In the genomic region with DNA sequence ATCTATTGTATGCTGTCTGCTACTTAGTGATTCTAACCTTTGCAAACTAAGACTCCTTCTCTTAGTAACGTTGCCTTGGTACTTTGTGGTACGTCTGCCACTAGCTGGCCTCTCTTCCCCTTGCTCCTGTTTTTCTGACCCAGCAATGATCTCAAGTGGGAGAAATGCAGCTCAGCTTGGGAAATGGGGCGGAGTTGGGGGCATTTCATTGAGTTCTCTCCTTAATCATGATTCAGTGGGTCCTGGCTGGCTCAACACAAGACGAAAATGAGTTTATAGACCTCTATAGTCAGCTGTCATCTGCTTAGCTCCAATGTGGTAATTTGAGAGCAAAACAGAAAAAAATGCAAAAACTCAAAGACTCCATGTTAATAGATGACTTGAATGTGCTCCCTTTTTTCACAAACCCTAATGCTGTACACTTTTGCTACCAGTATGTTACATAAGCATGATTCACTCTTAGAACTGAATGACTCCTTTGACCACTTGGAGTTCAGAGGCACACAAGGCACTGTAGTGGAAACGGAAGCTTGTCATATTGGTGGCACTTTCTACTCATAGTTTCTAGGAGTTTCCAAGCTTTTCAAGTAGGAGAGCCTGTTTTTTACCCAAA, we compare ENCODE assay signal across 14 cellular contexts. TPM values are rescaled to one million over a fixed set of nuclear protein-coding genes. Genes with fewer than 3 reads are reported as not detected.
A peak's percentile ranks its signal among the peaks of the same experiment; 100 is the strongest.
DNase-seq lines count a peak whose midpoint lies in the region; ATAC-seq and TF ChIP-seq lines count a peak whose summit lies in the region.
"Had no signal": no experiment of that assay in that cellular context is flagged by ENCODE, and none has a peak within 500 bp of the region (broad histone marks: within the 10 kb centered on the region; RNA-seq: fewer than 3 reads in every experiment).

No MANE protein-coding gene starts in this region.

- H3K36me3 ChIP-seq in kidney epithelial cell (ENCODE audit: control insufficient read depth, insufficient read depth, low read length) (no peaks in the 10 kb centered on the region), skeletal muscle tissue (ENCODE audit: control insufficient read depth in 3 of 3, insufficient read depth in 3 of 3, low read length in 3 of 3) (no peaks in the 10 kb centered on the region)
- H3K36me3 ChIP-seq: breast epithelium had no signal

- no peak for TF ChIP-seq POLR2A in GM18505 (IDR thresholded peaks at IDR 0.05; ENCODE audit: borderline replicate concordance, extremely low read depth, insufficient read depth, insufficient read length)

- no peak for TF ChIP-seq CTCF in kidney epithelial cell (IDR thresholded peaks at IDR 0.05; ENCODE audit: insufficient read depth, low read length, poor library complexity, severe bottlenecking)

- H3K27ac ChIP-seq in skeletal muscle tissue (ENCODE audit: low read depth, low read length), result peak overlapping the region; percentile 61
- H3K27ac ChIP-seq: breast epithelium, KMS-11 had no signal

- ATAC-seq in SK-N-SH treated with all-trans-retinoic acid at 6 μM for 48 hours, result peak; percentile 43; the same call in 2 of the 3 replicates
- no peak for ATAC-seq in GM18870 (IDR thresholded peaks at IDR 0.05; ENCODE audit: unreplicated experiment)
- ATAC-seq in GM18505 (IDR thresholded peaks at IDR 0.05; ENCODE audit: unreplicated experiment), result no peak
- ATAC-seq: stimulated activated memory B cell treated with anti-CD40 and anti-IgM and Interleukin-4, amounts not matched to agents 10 μg/mL and 1 μg/mL and 100 μg/mL, for 72 hours had no signal

- H3K9me3 ChIP-seq in skeletal muscle tissue (ENCODE audit: control insufficient read depth in 3 of 3, low read length in 3 of 3), result no peaks in the 10 kb centered on the region
- H3K9me3 ChIP-seq: breast epithelium, Caco-2 had no signal

- H3K27me3 ChIP-seq in kidney epithelial cell (ENCODE audit: control insufficient read depth, insufficient read depth, low read length), result no peaks in the 10 kb centered on the region
- no peaks in the 10 kb centered on the region for H3K27me3 ChIP-seq in skeletal muscle tissue (ENCODE audit: control insufficient read depth in 3 of 3, insufficient read depth in 3 of 3, low read length in 3 of 3)
- H3K27me3 ChIP-seq: breast epithelium had no signal

- H3K4me3 ChIP-seq in kidney epithelial cell (ENCODE audit: low read depth, low read length) (no peak overlapping the region), skeletal muscle tissue (ENCODE audit: low read length in 3 of 3) (no peak overlapping the region)
- H3K4me3 ChIP-seq: breast epithelium had no signal

- H3K4me1 ChIP-seq in skeletal muscle tissue (ENCODE audit: control insufficient read depth in 3 of 3, insufficient read depth in 3 of 3, low read length in 3 of 3), result peaks cover 6 to 24% (median 9%) of the 10 kb centered on the region in 3 donors
- H3K4me1 ChIP-seq: breast epithelium, Caco-2 had no signal

- peak; percentile 13 for DNase-seq in HPDE6-E6E7 (ENCODE audit: extremely low spot score)
- peak; percentile 64 for DNase-seq in kidney epithelial cell (ENCODE audit: low read depth)
- no peak for DNase-seq in amniotic stem cell (lab: John Stamatoyannopoulos, UW)
- DNase-seq: activated T-cell treated with anti-CD3 and anti-CD28 coated beads, Interleukin-2, amount 50 U/mL, for 72 hours; Caco-2; nephron progenitor cell; RPMI8226 had no signal

- H3K9ac ChIP-seq in skeletal muscle tissue (ENCODE audit: low read depth in 1 of 3, low read length in 3 of 3), result no peak overlapping the region
- H3K9ac ChIP-seq: KMS-11 had no signal

TF ChIP-seq in SK-N-SH treated with all-trans-retinoic acid at 6 μM for 48 hours, 23 proteins besides CTCF, POLR2A, EP300 and RAD21:
- TF ChIP-seq BACH2 (CRISPR knock-in tag; IDR thresholded peaks at IDR 0.05; ENCODE audit: borderline replicate concordance) (no peak), GLIS3 (CRISPR knock-in tag; IDR thresholded peaks at IDR 0.05) (no peak), ZNF70 (CRISPR knock-in tag; IDR thresholded peaks at IDR 0.05) (no peak), ZFP3 (CRISPR knock-in tag; IDR thresholded peaks at IDR 0.05) (no peak), TOX (CRISPR knock-in tag; IDR thresholded peaks at IDR 0.05; ENCODE audit: borderline replicate concordance) (no peak), OSR1 (CRISPR knock-in tag; IDR thresholded peaks at IDR 0.05) (no peak)
- TF ChIP-seq, protein P1, sequence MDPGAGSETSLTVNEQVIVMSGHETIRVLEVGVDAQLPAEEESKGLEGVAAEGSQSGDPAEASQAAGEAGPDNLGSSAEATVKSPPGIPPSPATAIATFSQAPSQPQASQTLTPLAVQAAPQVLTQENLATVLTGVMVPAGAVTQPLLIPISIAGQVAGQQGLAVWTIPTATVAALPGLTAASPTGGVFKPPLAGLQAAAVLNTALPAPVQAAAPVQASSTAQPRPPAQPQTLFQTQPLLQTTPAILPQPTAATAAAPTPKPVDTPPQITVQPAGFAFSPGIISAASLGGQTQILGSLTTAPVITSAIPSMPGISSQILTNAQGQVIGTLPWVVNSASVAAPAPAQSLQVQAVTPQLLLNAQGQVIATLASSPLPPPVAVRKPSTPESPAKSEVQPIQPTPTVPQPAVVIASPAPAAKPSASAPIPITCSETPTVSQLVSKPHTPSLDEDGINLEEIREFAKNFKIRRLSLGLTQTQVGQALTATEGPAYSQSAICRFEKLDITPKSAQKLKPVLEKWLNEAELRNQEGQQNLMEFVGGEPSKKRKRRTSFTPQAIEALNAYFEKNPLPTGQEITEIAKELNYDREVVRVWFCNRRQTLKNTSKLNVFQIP (CRISPR knock-in tag; IDR thresholded peaks at IDR 0.05; ENCODE audit: borderline replicate concordance, low read depth), result no peak

RNA-seq across cellular contexts. Expression of a gene that starts 55.3 kb away (rescaled TPM):
- 143 and 147 TPM in 2 replicates for total RNA-seq in kidney epithelial cell
- total RNA-seq in skeletal muscle tissue, result 46.4 TPM
